ENCODE assay signal across 22 cellular contexts in the genomic region with DNA sequence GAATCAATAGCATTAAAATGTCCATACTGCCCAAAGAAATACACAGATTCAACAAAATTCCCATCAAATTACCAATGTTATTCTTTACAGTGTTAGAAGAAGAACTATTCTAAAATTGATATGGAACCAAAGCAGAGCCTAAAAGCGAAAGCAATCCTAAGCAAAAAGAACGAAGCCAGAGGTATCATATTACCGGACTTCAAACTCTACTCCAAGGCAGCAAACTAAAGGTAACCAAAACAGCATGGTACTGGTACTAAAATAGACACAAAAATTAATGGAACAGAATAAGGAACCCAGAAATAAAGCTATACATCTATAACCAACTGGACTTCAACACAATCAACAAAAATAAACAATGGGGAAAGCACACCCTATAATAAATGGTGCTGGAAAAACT.
DNase-seq lines count a peak whose midpoint lies in the region; ATAC-seq and TF ChIP-seq lines count a peak whose summit lies in the region.
"Had no signal": no experiment of that assay in that cellular context is flagged by ENCODE, and none has a peak within 500 bp of the region (broad histone marks: within the 10 kb centered on the region; RNA-seq: fewer than 3 reads in every experiment).

No MANE protein-coding gene starts in this region.

- CTCF ChIA-PET in HEK293T (lab: Yijun Ruan, JAX), result no interaction called here

- TF ChIP-seq CTCF in liver (IDR thresholded peaks at IDR 0.05; ENCODE audit: low read depth, low read length, missing input control), result no peak

- ATAC-seq in HG03457 (IDR thresholded peaks at IDR 0.05; ENCODE audit: unreplicated experiment) (no peak), HG03469 (IDR thresholded peaks at IDR 0.05; ENCODE audit: unreplicated experiment) (no peak)
- ATAC-seq: Panc1 had no signal

- no peaks in the 10 kb centered on the region for H3K36me3 ChIP-seq in liver (ENCODE audit: control insufficient read depth in 4 of 4, insufficient read depth in 3 of 4, low read depth in 1 of 4, low read length in 3 of 4)

- H3K4me1 ChIP-seq in liver (ENCODE audit: control insufficient read depth in 4 of 4, insufficient read depth in 4 of 4, low read length in 3 of 4), result no peaks in the 10 kb centered on the region
- H3K4me1 ChIP-seq: BE2C had no signal

- POLR2A ChIA-PET in HEK293T (lab: Yijun Ruan, JAX), result no interaction called here

- no peak overlapping the region for H3K9ac ChIP-seq in liver (ENCODE audit: low read depth in 1 of 2, low read length in 2 of 2)

- DNase-seq in DMS53 (lab: John Stamatoyannopoulos, UW) (peak; percentile 32), DMS53 treated with DMSO at 0.1 percent for 48 hours (lab: John Stamatoyannopoulos, UW; ENCODE audit: unreplicated experiment) (no peak), SW480 (ENCODE audit: low spot score) (peak; percentile 10), HEK293T (ENCODE audit: extremely low spot score) (no peak)
- DNase-seq: ACHN; BE2C; CD8-positive, alpha-beta memory T cell; DMS 273 treated with DMSO at 0.1 percent for 48 hours; DND-41; NCI-H1092 treated with DMSO at 0.1 percent for 48 hours; NCI-H1436 treated with DMSO at 0.1 percent for 48 hours; NCI-H187 treated with DMSO at 0.1 percent for 48 hours; NCI-H2171 treated with DMSO at 0.1 percent for 48 hours; NCI-H345; NCI-H524 treated with DMSO at 0.1 percent for 48 hours; SHP77 treated with DMSO at 0.1 percent for 48 hours had no signal

- no peak for TF ChIP-seq RAD21 in liver (IDR thresholded peaks at IDR 0.05)

- WGBS in liver, result 38% methylated on average over 3 of the region's 3 CpGs

- no peak overlapping the region for H3K4me3 ChIP-seq in liver (ENCODE audit: low read depth in 1 of 3, low read length in 3 of 3)

- no peaks in the 10 kb centered on the region for H3K9me3 ChIP-seq in liver (ENCODE audit: control insufficient read depth in 4 of 4, low read length in 3 of 4)
- H3K9me3 ChIP-seq: BE2C had no signal

- H3K27ac ChIP-seq in liver (ENCODE audit: low read depth in 1 of 2, low read length in 2 of 2), result no peak overlapping the region
- H3K27ac ChIP-seq: 22Rv1, RWPE1 had no signal

- H3K27me3 ChIP-seq in liver (ENCODE audit: control insufficient read depth in 4 of 4, insufficient read depth in 4 of 4, low read length in 3 of 4), result no peaks in the 10 kb centered on the region
- H3K27me3 ChIP-seq: BE2C had no signal

TF ChIP-seq in liver, 16 proteins besides CTCF, POLR2A, EP300 and RAD21:
- TF ChIP-seq HNF4A (conservative IDR thresholded peaks at IDR 0.05), result peak; percentile 75 to 84
- peak; percentile 68 for TF ChIP-seq HNF4G (IDR thresholded peaks at IDR 0.05)
- no peak for TF ChIP-seq RXRA (IDR thresholded peaks at IDR 0.05)

TF ChIP-seq in HEK293T, 16 proteins besides CTCF, POLR2A, EP300 and RAD21:
- TF ChIP-seq BHLHE40 (IDR thresholded peaks at IDR 0.05; ENCODE audit: borderline replicate concordance) (no peak), TARDBP (IDR thresholded peaks at IDR 0.05) (no peak), FOXK2 (IDR thresholded peaks at IDR 0.05) (no peak), ZNF384 (IDR thresholded peaks at IDR 0.05) (no peak), LEF1 (IDR thresholded peaks at IDR 0.05; ENCODE audit: borderline replicate concordance) (no peak), CTBP1 (IDR thresholded peaks at IDR 0.05; ENCODE audit: borderline replicate concordance) (no peak), ELF4 (IDR thresholded peaks at IDR 0.05) (no peak), SP1 (IDR thresholded peaks at IDR 0.05) (no peak), FOXM1 (IDR thresholded peaks at IDR 0.05; ENCODE audit: borderline replicate concordance) (no peak), HDGF (IDR thresholded peaks at IDR 0.05; ENCODE audit: borderline replicate concordance) (no peak), FOXA1 (IDR thresholded peaks at IDR 0.05) (no peak)

Comparison
In these comparisons a context has a peak if more than half of its experiments do, and no peak if none do; other contexts are left out.
1. DNase-seq: peak in DMS53 (single experiment) and SW480 (single experiment); none in DMS53 treated with DMSO at 0.1 percent for 48 hours (single experiment) and HEK293T (single experiment).